ENCODE assay signal across 8 cellular contexts in genomic region chr5:139638736-139639618, GRCh38. TPM values are rescaled to one million over a fixed set of nuclear protein-coding genes. Genes with fewer than 3 reads are reported as not detected.
DNase-seq lines count a peak whose midpoint lies in the region; ATAC-seq, FAIRE-seq and TF ChIP-seq lines count a peak whose summit lies in the region.

No MANE protein-coding gene starts in this region.

- CTCF ChIA-PET in Calu3 (lab: Charles Lee) = interaction anchor here (0.8 to 7.8 kb wide), 6 partner anchors 9 to 136 kb away, joined by 3 to 102 read pairs (median 26); partner anchors contain the start of gene CXXC5
- CTCF ChIA-PET in H1 (lab: Charles Lee; ENCODE audit: partially characterized antibody) = interaction anchor here (0.6 to 20.3 kb wide), 11 partner anchors 10 to 205 kb away, joined by 3 to 385 read pairs (median 7); partner anchors contain the start of gene CXXC5

- TF ChIP-seq EP300 in H1 (IDR thresholded peaks at IDR 0.05; ENCODE audit: borderline replicate concordance in 1 of 2, low read depth in 2 of 2, low read length in 2 of 2) = no peak

- H3K79me1 ChIP-seq in H1 (ENCODE audit: low read depth, low read length) = no peaks in the 10 kb centered on the region; the same call in 1 of the 2 replicates

- H3K9me3 ChIP-seq in H1 (ENCODE audit: insufficient read depth in 2 of 2, low read depth in 1 of 2, low read length in 1 of 2) (no peaks in the 10 kb centered on the region), pancreas (no peaks in the 10 kb centered on the region)

- H3K36me3 ChIP-seq in H1 (ENCODE audit: control insufficient read depth in 2 of 4, insufficient read depth in 4 of 4, low read length in 3 of 4) = no peaks in the 10 kb centered on the region
- H3K36me3 ChIP-seq in pancreas = no peaks in the 10 kb centered on the region

- peak overlapping the region; percentile 58; the same call in 1 of the 2 replicates for H4K8ac ChIP-seq in H1 (ENCODE audit: extremely low read depth, insufficient read depth, low read length)

- intact Hi-C loops in Calu3 (cut with micrococcal nuclease; ENCODE audit: unreplicated experiment) (loop anchor here (10.0 kb wide), 1 partner anchor 226 kb away; no protein-coding TSS in a partner anchor), pancreas (cut with DNase I) (loop anchor here in 1 of 3 donors (10.0 kb wide), 2 partner anchors 46 to 126 kb away; no protein-coding TSS in a partner anchor)

- WGBS in H1 (ENCODE audit: extremely low coverage in 1 of 2, insufficient coverage in 1 of 2, insufficient read length in 1 of 2, insufficient replicate concordance in 2 of 2, low coverage in 1 of 2, low lambda C conversion rate in 2 of 2, missing lambda C conversion rate in 1 of 2), 2 experiments = 59% methylated on average over 12 of the region's 12 CpGs; no CpG with 5 or more reads in 1 of the 2 experiments
- 23% methylated on average over 12 of the region's 12 CpGs for WGBS in pancreas, 2 donors

- peaks cover 6% of the 10 kb centered on the region for H3K23me2 ChIP-seq in H1 (ENCODE audit: low read depth, low read length)

- H3K4me1 Mint-ChIP-seq in Calu3 (ENCODE audit: low read depth, unreplicated experiment) = peaks cover 86% of the 10 kb centered on the region

- H3K27ac ChIP-seq in H1 (ENCODE audit: low read depth, low read length) (no peak overlapping the region), pancreas (peak overlapping the region; percentile 93 to 99 (median 97))

- H2BK12ac ChIP-seq in H1 (ENCODE audit: low read depth, low read length) = peak overlapping the region; percentile 88; the same call in 1 of the 2 replicates

- H2BK15ac ChIP-seq in H1 (ENCODE audit: low read length) = peak overlapping the region; percentile 76

- H2AFZ ChIP-seq in H1 (ENCODE audit: low read length) = no peak overlapping the region

- POLR2A ChIA-PET in H1 (lab: Charles Lee; ENCODE audit: partially characterized antibody) = interaction anchor here (0.7 to 9.8 kb wide), 12 partner anchors 11 to 130 kb away, joined by 3 to 212 read pairs (median 5); partner anchors contain the start of gene CXXC5

- H3K4me1 ChIP-seq in H1 (replicated peaks in 1 of 4; ENCODE audit: control insufficient read depth in 3 of 4, insufficient read depth in 4 of 4, low read length in 3 of 4) (peaks cover 29 to 68% (median 53%) of the 10 kb centered on the region in 4 experiments), pancreas (peaks cover 47 to 53% (median 49%) of the 10 kb centered on the region in 3 donors)

- peaks cover 0 to 4% of the 10 kb centered on the region in 2 experiments; a peak in 1 of 4 replicates for H3K79me2 ChIP-seq in H1 (ENCODE audit: control insufficient read depth in 1 of 2, insufficient read depth in 2 of 2, low read length in 2 of 2)

- no peak for ATAC-seq in pancreas
- no peak for ATAC-seq in GM21717 (IDR thresholded peaks at IDR 0.05; ENCODE audit: unreplicated experiment)

- peaks cover 70% of the 10 kb centered on the region for H3K36me3 Mint-ChIP-seq in Calu3 (ENCODE audit: insufficient read depth, unreplicated experiment)

- H3K18ac ChIP-seq in H1 (ENCODE audit: extremely low read depth, low read length) = peak overlapping the region; percentile 75

- no peak overlapping the region for H3K9ac ChIP-seq in H1 (replicated peaks in 1 of 4; ENCODE audit: extremely low read depth in 1 of 4, low read depth in 3 of 4, low read length in 3 of 4)

- H3K27me3 ChIP-seq in H1 (replicated peaks in 1 of 4; ENCODE audit: control insufficient read depth in 3 of 4, extremely low read depth in 1 of 4, insufficient read depth in 3 of 4, low read length in 3 of 4) (no peaks in the 10 kb centered on the region; a peak in 2 of 7 replicates), pancreas (no peaks in the 10 kb centered on the region)

- H4K5ac ChIP-seq in H1 (ENCODE audit: insufficient read length, low read depth, low read length) = no peak overlapping the region

- TF ChIP-seq RAD21 in H1 (IDR thresholded peaks at IDR 0.05 in 1 of 2, conservative IDR thresholded peaks at IDR 0.05 in 1 of 2; ENCODE audit: low read depth in 2 of 2, low read length in 2 of 2) = no peak

- H3K23ac ChIP-seq in H1 (ENCODE audit: insufficient read length) = no peak overlapping the region

- H3K27me3 Mint-ChIP-seq in Calu3 (ENCODE audit: unreplicated experiment) = no peaks in the 10 kb centered on the region

- H3K4me3 Mint-ChIP-seq in Calu3 (ENCODE audit: low read depth, unreplicated experiment) = peak overlapping the region; percentile 33

- peak overlapping the region; percentile 75 for H4K91ac ChIP-seq in H1 (replicated peaks; ENCODE audit: insufficient read length, low read length)

- no peak overlapping the region for H2BK120ac ChIP-seq in H1 (replicated peaks; ENCODE audit: low read depth, low read length)

- BruUV-seq in Calu3 (replicated peaks; lab: Mats Ljungman, UMichigan) = no TSS peak

- H2BK20ac ChIP-seq in H1 (ENCODE audit: low read length) = peak overlapping the region; percentile 15; the same call in 1 of the 2 replicates

- H4K20me1 ChIP-seq in H1 (replicated peaks in 1 of 2; ENCODE audit: control insufficient read depth in 1 of 2, insufficient read depth in 2 of 2, low read length in 2 of 2) = peaks cover 0 to 8% of the 10 kb centered on the region in 2 experiments

- peak overlapping the region; percentile 85 for H3K27ac Mint-ChIP-seq in Calu3 (ENCODE audit: unreplicated experiment)

- H3K4ac ChIP-seq in H1 (replicated peaks; ENCODE audit: insufficient read length, low read depth, low read length) = no peak overlapping the region

- no peaks in the 10 kb centered on the region for H3K9me3 Mint-ChIP-seq in Calu3 (ENCODE audit: low read depth, unreplicated experiment)

- no peak overlapping the region for H3K56ac ChIP-seq in H1 (replicated peaks; ENCODE audit: insufficient read length, low read depth, low read length)

- H3K4me3 ChIP-seq in H1 (ENCODE audit: extremely low read depth in 1 of 4, insufficient read depth in 2 of 4, low read depth in 3 of 4, low read length in 4 of 4) = peak overlapping the region in 1 of 4 experiments; percentile 66; a peak in 1 of 8 replicates
- H3K4me3 ChIP-seq in pancreas = peak overlapping the region in 1 of 4 donors; percentile 55

- DNase-seq in Calu3 (no peak), NCI-H2171 treated with DMSO at 0.1 percent for 48 hours (lab: John Stamatoyannopoulos, UW) (peak; percentile 75), H1 (ENCODE audit: low read depth in 1 of 2, low spot score in 2 of 2) (peak in 1 of 2 experiments; percentile 43), pancreas (peak in 4 of 6 donors; percentile 22 to 72 (median 48)), NOMO-1 treated with DMSO at 0.1 percent for 48 hours (lab: John Stamatoyannopoulos, UW; ENCODE audit: unreplicated experiment) (no peak), epidermal melanocyte (ENCODE audit: insufficient read length, low spot score) (no peak), EL (no peak)

- H2AK5ac ChIP-seq in H1 (ENCODE audit: low read depth, low read length) = peak overlapping the region; percentile 92; the same call in 1 of the 2 replicates

- TF ChIP-seq CTCF in Calu3 (IDR thresholded peaks at IDR 0.05; ENCODE audit: unreplicated experiment) (no peak), H1 (IDR thresholded peaks at IDR 0.05; ENCODE audit: control extremely low read depth in 1 of 3, insufficient read depth in 1 of 3, low read depth in 1 of 3, low read length in 3 of 3) (no peak), pancreas (IDR thresholded peaks at IDR 0.05) (no peak)

- no peak overlapping the region for H3K14ac ChIP-seq in H1 (ENCODE audit: insufficient read length)

- FAIRE-seq in H1 (lab: Jason Lieb, UNC) (no peak), pancreas (lab: Jason Lieb, UNC) (no peak)

- no peak for TF ChIP-seq POLR2A in H1 (IDR thresholded peaks at IDR 0.05; ENCODE audit: control extremely low read depth in 1 of 2, low read depth in 2 of 2, low read length in 2 of 2)

- H3K4me2 ChIP-seq in H1 (ENCODE audit: insufficient read depth in 1 of 2, low read depth in 2 of 2, low read length in 2 of 2) = peak overlapping the region; percentile 29 to 66; a peak in 1 of 4 replicates

- H2BK5ac ChIP-seq in H1 (ENCODE audit: low read depth, low read length) = peak overlapping the region; percentile 68; the same call in 1 of the 2 replicates

TF ChIP-seq in H1, 55 proteins besides CTCF, POLR2A, EP300 and RAD21 (continues in another document):
- TF ChIP-seq NRF1 (IDR thresholded peaks at IDR 0.05; ENCODE audit: low read depth, low read length) (no peak), SIN3A (conservative IDR thresholded peaks at IDR 0.05 in 1 of 2, IDR thresholded peaks at IDR 0.05 in 1 of 2; ENCODE audit: low read depth in 1 of 2, low read length in 2 of 2) (no peak), GTF2F1 (IDR thresholded peaks at IDR 0.05; ENCODE audit: borderline replicate concordance, low read depth, low read length) (no peak), HDAC6 (IDR thresholded peaks at IDR 0.05; ENCODE audit: low read depth, low read length) (no peak), FOSL1 (IDR thresholded peaks at IDR 0.05; ENCODE audit: insufficient read depth, low read depth, low read length) (no peak), RNF2 (IDR thresholded peaks at IDR 0.05; ENCODE audit: borderline replicate concordance, low read depth, low read length, missing control alignments, poor library complexity, severe bottlenecking) (no peak), KDM4A (IDR thresholded peaks at IDR 0.05; ENCODE audit: low read depth, low read length, severe bottlenecking) (no peak)
- TF ChIP-seq, protein P1, sequence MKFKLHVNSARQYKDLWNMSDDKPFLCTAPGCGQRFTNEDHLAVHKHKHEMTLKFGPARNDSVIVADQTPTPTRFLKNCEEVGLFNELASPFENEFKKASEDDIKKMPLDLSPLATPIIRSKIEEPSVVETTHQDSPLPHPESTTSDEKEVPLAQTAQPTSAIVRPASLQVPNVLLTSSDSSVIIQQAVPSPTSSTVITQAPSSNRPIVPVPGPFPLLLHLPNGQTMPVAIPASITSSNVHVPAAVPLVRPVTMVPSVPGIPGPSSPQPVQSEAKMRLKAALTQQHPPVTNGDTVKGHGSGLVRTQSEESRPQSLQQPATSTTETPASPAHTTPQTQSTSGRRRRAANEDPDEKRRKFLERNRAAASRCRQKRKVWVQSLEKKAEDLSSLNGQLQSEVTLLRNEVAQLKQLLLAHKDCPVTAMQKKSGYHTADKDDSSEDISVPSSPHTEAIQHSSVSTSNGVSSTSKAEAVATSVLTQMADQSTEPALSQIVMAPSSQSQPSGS (IDR thresholded peaks at IDR 0.05; ENCODE audit: low read length) = no peak

RNA-seq across cellular contexts. Expression of gene CXXC5, which starts 9.2 kb away (rescaled TPM):
- total RNA-seq in Calu3 (2022) (64.1 and 69.1 TPM in 2 replicates), pancreas (10 to 100 TPM; 39.5 to 70.5 (median 45.4) TPM)
- total RNA-seq in H1 (2021; fragmentation: NEBNext Ultra II Directional; extraction: Animal tissue kit (Norgen Biotek cat#: 25700)) = 74.0 and 78.3 TPM in 2 replicates
- polyA plus RNA-seq in H1 (2011; rRNA removed) (61.4 and 83.5 TPM in 2 replicates), pancreas (10 to 100 TPM; 33.0 to 36.4 TPM)
- 68.8 TPM for polyA plus RNA-seq in H1 (2011; cell fraction: cytosol; rRNA removed)
- polyA plus RNA-seq in H1 (2011; cell fraction: nucleus; rRNA removed) = 52.7 TPM
- 35.6 to 47.4 TPM (median 43.3 TPM) in 4 replicates for polyA plus RNA-seq in H1 (2012, experiment 1 of 2)
- 56.6 TPM for polyA plus RNA-seq in H1 (2012, experiment 2 of 2)
- polyA plus RNA-seq in H1 (2013, experiment 1 of 2) = 62.3 TPM
- polyA plus RNA-seq in H1 (2013, experiment 2 of 2) = 67.3 TPM
- 25.6 and 39.8 TPM in 2 replicates for polyA minus RNA-seq in H1 (2011; rRNA and poly(A)+ RNA removed)
- 50.7 TPM for polyA minus RNA-seq in H1 (2011; cell fraction: cytosol; rRNA and poly(A)+ RNA removed)
- polyA minus RNA-seq in H1 (2011; cell fraction: nucleus; rRNA and poly(A)+ RNA removed) = 39.2 TPM

Comparison
In these comparisons a context has a peak if more than half of its experiments do, and no peak if none do; other contexts are left out.
1. DNase-seq: peak in NCI-H2171 treated with DMSO at 0.1 percent for 48 hours (single experiment) and pancreas (4 of 6); none in Calu3 (single experiment), NOMO-1 treated with DMSO at 0.1 percent for 48 hours (single experiment), epidermal melanocyte (single experiment) and EL (single experiment).